ENCODE assay signal across 1 cellular context in genomic region chr1:58963287-58963686, GRCh38.
DNase-seq lines count a peak whose midpoint lies in the region; ATAC-seq and TF ChIP-seq lines count a peak whose summit lies in the region.
"Not testable (repeated sequence)": the region's sequence is repeated elsewhere in the genome, so short reads cannot be mapped to it uniquely, and the experiment has no call there.

No MANE protein-coding gene starts in this region.

- POLR2A ChIA-PET in activated CD8-positive, alpha-beta T cell treated with anti-CD3 and anti-CD28 coated beads for 36 hours (lab: Charles Lee) = not testable (repeated sequence)

- intact Hi-C loops in activated CD8-positive, alpha-beta T cell treated with anti-CD3 and anti-CD28 coated beads for 36 hours (cut with micrococcal nuclease) = not testable (repeated sequence)

- not testable (repeated sequence) for DNase-seq in activated CD8-positive, alpha-beta T cell treated with anti-CD3 and anti-CD28 coated beads for 36 hours

- not testable (repeated sequence) for TF ChIP-seq CTCF in activated CD8-positive, alpha-beta T cell treated with anti-CD3 and anti-CD28 coated beads for 36 hours (IDR thresholded peaks at IDR 0.05)

- H3K4me1 Mint-ChIP-seq in activated CD8-positive, alpha-beta T cell treated with anti-CD3 and anti-CD28 coated beads for 36 hours (ENCODE audit: low read depth) = peaks cover 27% of the 10 kb centered on the region

- H3K36me3 Mint-ChIP-seq in activated CD8-positive, alpha-beta T cell treated with anti-CD3 and anti-CD28 coated beads for 36 hours (ENCODE audit: low read depth) = not testable (repeated sequence)

- peak overlapping the region; percentile 11 for H3K27ac Mint-ChIP-seq in activated CD8-positive, alpha-beta T cell treated with anti-CD3 and anti-CD28 coated beads for 36 hours

- not testable (repeated sequence) for H3K4me3 Mint-ChIP-seq in activated CD8-positive, alpha-beta T cell treated with anti-CD3 and anti-CD28 coated beads for 36 hours

- CTCF ChIA-PET in activated CD8-positive, alpha-beta T cell treated with anti-CD3 and anti-CD28 coated beads for 36 hours (lab: Charles Lee) = not testable (repeated sequence)

- ATAC-seq in activated CD8-positive, alpha-beta T cell treated with anti-CD3 and anti-CD28 coated beads for 36 hours = not testable (repeated sequence)

- not testable (repeated sequence) for H3K9me3 Mint-ChIP-seq in activated CD8-positive, alpha-beta T cell treated with anti-CD3 and anti-CD28 coated beads for 36 hours

- H3K27me3 Mint-ChIP-seq in activated CD8-positive, alpha-beta T cell treated with anti-CD3 and anti-CD28 coated beads for 36 hours = not testable (repeated sequence)
